In the genomic region with DNA sequence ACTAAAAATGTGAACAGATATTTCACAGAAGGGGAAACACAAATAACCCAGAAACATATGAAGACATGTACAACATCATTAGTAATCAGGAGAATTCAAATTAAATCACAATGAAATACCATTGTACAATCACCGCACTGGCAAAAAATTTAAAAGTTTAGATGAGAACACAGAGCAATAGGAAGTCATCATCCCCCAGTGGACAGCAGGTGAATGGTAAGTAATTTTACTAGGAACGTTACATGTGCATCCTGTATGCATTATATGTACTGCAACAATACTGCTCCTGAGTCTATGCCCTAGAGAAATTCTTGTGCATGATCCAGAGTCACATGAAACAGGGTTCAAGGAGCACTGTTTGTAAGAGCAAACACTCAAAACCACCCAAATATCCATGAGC, we compare ENCODE assay signal across 16 cellular contexts.
A peak's percentile ranks its signal among the peaks of the same experiment; 100 is the strongest.
DNase-seq lines count a peak whose midpoint lies in the region; ATAC-seq and TF ChIP-seq lines count a peak whose summit lies in the region.
"Had no signal": no experiment of that assay in that cellular context is flagged by ENCODE, and none has a peak within 500 bp of the region (broad histone marks: within the 10 kb centered on the region; RNA-seq: fewer than 3 reads in every experiment).

No MANE protein-coding gene starts in this region.

- DNase-seq in NAMALWA (ENCODE audit: low spot score) = peak; percentile 17
- DNase-seq in foreskin keratinocyte = no peak
- no peak for DNase-seq in tibial artery
- DNase-seq in T-helper 2 cell = no peak
- no peak for DNase-seq in right cardiac atrium
- DNase-seq: IMR-90, Karpas-422, NCI-H1417, NCI-H2029, NCI-H2171 treated with DMSO at 0.1 percent for 48 hours, NCI-H774, PC-9 had no signal

- H3K9me3 ChIP-seq in tibial artery (no peaks in the 10 kb centered on the region), right cardiac atrium (ENCODE audit: control insufficient read depth, low read length) (no peaks in the 10 kb centered on the region)
- H3K9me3 ChIP-seq: SJSA1 had no signal

- no peaks in the 10 kb centered on the region for H3K4me1 ChIP-seq in foreskin keratinocyte
- H3K4me1 ChIP-seq in tibial artery = no peaks in the 10 kb centered on the region
- peaks cover 3% of the 10 kb centered on the region for H3K4me1 ChIP-seq in right cardiac atrium (ENCODE audit: control insufficient read depth, insufficient read depth, low read length)
- H3K4me1 ChIP-seq: SJSA1 had no signal

- H3K36me3 ChIP-seq in tibial artery = no peaks in the 10 kb centered on the region
- H3K36me3 ChIP-seq: SJSA1 had no signal

- H3K27ac ChIP-seq in C4-2B (no peak overlapping the region), foreskin keratinocyte (no peak overlapping the region), tibial artery (no peak overlapping the region), right cardiac atrium (ENCODE audit: low read length) (no peak overlapping the region)
- H3K27ac ChIP-seq: PC-9, SJSA1 had no signal

- intact Hi-C loops in tibial artery (cut with DNase I; ENCODE audit: low total_unique reads) = no loop called here
- intact Hi-C loops in right cardiac atrium (cut with DNase I) = no loop called here

- no peak overlapping the region for H3K4me3 ChIP-seq in tibial artery
- no peak overlapping the region for H3K4me3 ChIP-seq in right cardiac atrium (ENCODE audit: low read length)
- H3K4me3 ChIP-seq: PC-9, SJSA1 had no signal

- WGBS in right cardiac atrium = 80% methylated on average over 2 of the region's 2 CpGs

- TF ChIP-seq CTCF in C4-2B (conservative IDR thresholded peaks at IDR 0.05) (peak; percentile 18; the same call in 1 of the 2 replicates), GM12873 (IDR thresholded peaks at IDR 0.05; ENCODE audit: insufficient read depth, low read depth, low read length, missing control alignments) (peak; percentile 30), foreskin keratinocyte (conservative IDR thresholded peaks at IDR 0.05) (peak; percentile 8), tibial artery (IDR thresholded peaks at IDR 0.05) (no peak)

- ATAC-seq in foreskin keratinocyte = no peak
- ATAC-seq in HG02973 (IDR thresholded peaks at IDR 0.05; ENCODE audit: unreplicated experiment) = no peak
- ATAC-seq in right cardiac atrium = no peak

- H3K27me3 ChIP-seq in foreskin keratinocyte = no peaks in the 10 kb centered on the region
- H3K27me3 ChIP-seq in tibial artery = no peaks in the 10 kb centered on the region
- H3K27me3 ChIP-seq in right cardiac atrium (ENCODE audit: control insufficient read depth, insufficient read depth) = no peaks in the 10 kb centered on the region

Comparison
In these comparisons a context has a peak if more than half of its experiments do, and no peak if none do; other contexts are left out.
1. CTCF ChIP-seq: peak in C4-2B (single experiment), GM12873 (single experiment) and foreskin keratinocyte (single experiment); none in tibial artery (0 of 2).